Comparison of ENCODE assay signal across 8 cellular contexts in the genomic region with DNA sequence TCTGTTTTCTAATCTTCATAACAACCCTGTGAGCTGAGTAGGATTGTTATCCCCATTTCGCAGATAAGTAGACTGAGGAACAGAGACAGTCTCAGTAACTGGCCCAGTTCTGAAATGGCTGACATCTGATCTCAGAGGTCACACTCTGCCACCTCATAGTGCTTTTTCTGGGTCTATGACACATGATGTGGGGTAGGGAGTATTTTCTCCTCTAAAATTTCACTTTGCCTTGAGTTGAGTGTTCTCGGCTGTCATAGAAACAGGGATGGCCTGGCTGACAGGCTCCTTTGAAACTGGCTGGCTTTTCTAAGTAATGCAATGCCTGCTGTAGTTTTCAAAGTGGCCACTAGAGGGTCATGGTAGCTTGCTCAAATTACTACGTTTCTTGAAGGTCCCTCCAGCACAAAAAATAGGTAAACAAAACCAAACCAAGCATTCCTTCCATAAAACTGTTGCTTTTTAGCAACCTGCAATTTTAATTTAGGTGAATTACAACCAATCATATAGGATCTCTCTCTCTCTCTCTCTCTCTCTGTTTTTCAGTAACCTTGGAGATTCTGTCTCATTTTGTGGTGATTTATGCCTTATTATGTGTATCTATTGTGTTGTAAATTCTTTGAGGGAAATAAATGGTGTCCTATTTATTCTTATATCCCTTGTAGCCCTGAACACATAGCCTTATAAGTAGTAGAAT.
DNase-seq lines count a peak whose midpoint lies in the region; ATAC-seq and TF ChIP-seq lines count a peak whose summit lies in the region.

No MANE protein-coding gene starts in this region.

- TF ChIP-seq RAD21 in IMR-90 (IDR thresholded peaks at IDR 0.05; ENCODE audit: low read length), result peak; percentile 41

- H4K20me1 ChIP-seq in IMR-90 (ENCODE audit: insufficient read depth, low read length), result no peaks in the 10 kb centered on the region

- H4K91ac ChIP-seq in IMR-90 (ENCODE audit: insufficient read depth, low read depth, low read length) (no peak overlapping the region), trophoblast cell (ENCODE audit: low read depth, low read length) (no peak overlapping the region)

- peak; percentile 36 for DNase-seq in DMS153 treated with DMSO at 0.1 percent for 48 hours (lab: John Stamatoyannopoulos, UW; ENCODE audit: unreplicated experiment)
- DNase-seq in IMR-90, result peak; percentile 63
- DNase-seq in RKO (ENCODE audit: low spot score), result peak; percentile 82
- peak; percentile 5 for DNase-seq in activated effector memory CD4-positive, alpha-beta T cell treated with Interleukin-2 at 50 U/mL for 16 hours
- peak; percentile 66 to 89 for DNase-seq in trophoblast cell
- DNase-seq in aorta, result peak in 1 of 2 donors; percentile 51

- WGBS in IMR-90 (ENCODE audit: extremely low coverage in 2 of 2, insufficient read length in 1 of 2), 2 experiments, result no CpG with 5 or more reads among the region's 3 CpGs
- 0 to 28% methylated on average over 2 to 3 of the region's 3 CpGs for WGBS in gastroesophageal sphincter (ENCODE audit: low coverage in 1 of 2), 2 donors
- WGBS in trophoblast cell (ENCODE audit: extremely low coverage, insufficient coverage, insufficient read length), result no CpG with 5 or more reads among the region's 3 CpGs
- 33 to 34% methylated on average over 3 of the region's 3 CpGs for WGBS in aorta, 2 donors

- in situ Hi-C loops in IMR-90 (cut with MboI; ENCODE audit: low sequenced_read_pairs), result no loop called here

- no peak for TF ChIP-seq EP300 in gastroesophageal sphincter (IDR thresholded peaks at IDR 0.05)

- no peak overlapping the region for H2BK12ac ChIP-seq in trophoblast cell (ENCODE audit: low read length)

- H3K27me3 ChIP-seq in IMR-90 (ENCODE audit: control insufficient read depth, insufficient read depth, low read length), result peaks cover 4% of the 10 kb centered on the region; the same call in 1 of the 2 replicates
- H3K27me3 ChIP-seq in gastroesophageal sphincter, result no peaks in the 10 kb centered on the region
- H3K27me3 ChIP-seq in trophoblast cell (ENCODE audit: insufficient read depth, low read length), result no peaks in the 10 kb centered on the region
- H3K27me3 ChIP-seq in aorta (ENCODE audit: control insufficient read depth in 1 of 2, insufficient read depth in 2 of 2, low read length in 1 of 2), result no peaks in the 10 kb centered on the region

- H3K9me1 ChIP-seq in IMR-90 (ENCODE audit: insufficient read depth, low read length), result no peaks in the 10 kb centered on the region

- H3K18ac ChIP-seq in IMR-90 (ENCODE audit: low read depth, low read length) (no peak overlapping the region), trophoblast cell (ENCODE audit: low read length) (no peak overlapping the region)

- no peak overlapping the region for H3K14ac ChIP-seq in IMR-90 (replicated peaks; ENCODE audit: low read depth, low read length)
- no peak overlapping the region for H3K14ac ChIP-seq in trophoblast cell (ENCODE audit: low read length)

- H3K9ac ChIP-seq in IMR-90 (ENCODE audit: low read depth, low read length) (no peak overlapping the region), trophoblast cell (ENCODE audit: low read length) (no peak overlapping the region)

- intact Hi-C loops in IMR-90 (cut with micrococcal nuclease) (loop anchor here (1.0 kb wide), 2 partner anchors 23 to 240 kb away; no protein-coding TSS in a partner anchor), aorta (cut with DNase I) (no loop called here)

- peak; percentile 78 for TF ChIP-seq CTCF in IMR-90 (conservative IDR thresholded peaks at IDR 0.05; ENCODE audit: low read depth, low read length)
- peak; percentile 88 to 98 (median 90) for TF ChIP-seq CTCF in gastroesophageal sphincter (IDR thresholded peaks at IDR 0.05)

- H2BK120ac ChIP-seq in IMR-90 (ENCODE audit: low read depth, low read length) (no peak overlapping the region), trophoblast cell (ENCODE audit: insufficient read depth, low read length, poor library complexity) (no peak overlapping the region)

- H3K27ac ChIP-seq in IMR-90 (ENCODE audit: insufficient read depth, low read length) (no peak overlapping the region), gastroesophageal sphincter (no peak overlapping the region), trophoblast cell (ENCODE audit: low read depth, low read length) (no peak overlapping the region), aorta (ENCODE audit: low read depth in 1 of 2, low read length in 2 of 2) (no peak overlapping the region)

- ATAC-seq in GM21390 (IDR thresholded peaks at IDR 0.05; ENCODE audit: unreplicated experiment) (peak; percentile 87), IMR-90 (ENCODE audit: low read depth) (peak; percentile 87), gastroesophageal sphincter (peak; percentile 62), aorta (ENCODE audit: low FRiP score) (peak; percentile 84)

- no peak overlapping the region for H4K8ac ChIP-seq in IMR-90 (ENCODE audit: low read depth in 2 of 2, low read length in 2 of 2)
- no peak overlapping the region for H4K8ac ChIP-seq in trophoblast cell (ENCODE audit: low read depth, low read length)

- H3K23ac ChIP-seq in IMR-90 (ENCODE audit: low read depth, low read length), result no peak overlapping the region
- H3K23ac ChIP-seq in trophoblast cell (ENCODE audit: low read length), result no peak overlapping the region

- POLR2A ChIA-PET in IMR-90 (lab: Charles Lee; ENCODE audit: unreplicated experiment), result no interaction called here

- H2BK5ac ChIP-seq in IMR-90 (ENCODE audit: low read depth, low read length, poor library complexity, severe bottlenecking), result no peak overlapping the region
- H2BK5ac ChIP-seq in trophoblast cell (ENCODE audit: low read depth, low read length, poor library complexity), result no peak overlapping the region

- H2AK5ac ChIP-seq in IMR-90 (ENCODE audit: low read depth, low read length) (no peak overlapping the region), trophoblast cell (ENCODE audit: low read length) (no peak overlapping the region)

- H2AFZ ChIP-seq in IMR-90 (replicated peaks; ENCODE audit: low read length, poor library complexity) (no peak overlapping the region), trophoblast cell (ENCODE audit: insufficient read depth, low read length, poor library complexity) (no peak overlapping the region)

- no peak overlapping the region for H2BK20ac ChIP-seq in IMR-90 (ENCODE audit: low read depth, low read length)

- H2BK15ac ChIP-seq in IMR-90 (ENCODE audit: low read depth, low read length), result no peak overlapping the region

- no peak overlapping the region for H3K56ac ChIP-seq in IMR-90 (ENCODE audit: extremely low read depth, insufficient read depth, low read length)

- no peak overlapping the region for H2AK9ac ChIP-seq in IMR-90 (replicated peaks; ENCODE audit: low read depth, low read length, poor library complexity)

- H3K36me3 ChIP-seq in IMR-90 (ENCODE audit: control insufficient read depth, insufficient read depth, low read length) (no peaks in the 10 kb centered on the region), gastroesophageal sphincter (no peaks in the 10 kb centered on the region), trophoblast cell (ENCODE audit: control insufficient read depth in 1 of 2, insufficient read depth in 2 of 2, low read length in 2 of 2) (no peaks in the 10 kb centered on the region), aorta (ENCODE audit: control insufficient read depth in 1 of 2, insufficient read depth in 2 of 2, low read length in 1 of 2) (no peaks in the 10 kb centered on the region)

- dilution Hi-C loops in IMR-90 (cut with HindIII; ENCODE audit: low sequenced_read_pairs, unreplicated experiment), result no loop called here

- H3K4ac ChIP-seq in IMR-90 (ENCODE audit: low read depth, low read length), result no peak overlapping the region
- H3K4ac ChIP-seq in trophoblast cell (ENCODE audit: low read depth, low read length), result no peak overlapping the region

- H3K4me2 ChIP-seq in IMR-90 (ENCODE audit: low read depth, low read length) (no peak overlapping the region), trophoblast cell (ENCODE audit: low read length) (no peak overlapping the region)

- H3K9me3 ChIP-seq in IMR-90 (ENCODE audit: control insufficient read depth, insufficient read depth, low read length) (no peaks in the 10 kb centered on the region), gastroesophageal sphincter (no peaks in the 10 kb centered on the region), trophoblast cell (ENCODE audit: insufficient read depth, low read depth, low read length) (no peaks in the 10 kb centered on the region), aorta (ENCODE audit: control insufficient read depth, low read length) (no peaks in the 10 kb centered on the region)

- no peak for TF ChIP-seq POLR2A in IMR-90 (IDR thresholded peaks at IDR 0.05; ENCODE audit: low read depth, low read length)
- TF ChIP-seq POLR2A in gastroesophageal sphincter (IDR thresholded peaks at IDR 0.05), result no peak

- H4K5ac ChIP-seq in IMR-90 (ENCODE audit: low read depth, low read length), result no peak overlapping the region

- CTCF ChIA-PET in IMR-90 (lab: Yijun Ruan, JAX), result interaction anchor here (0.6 to 1.4 kb wide), 12 partner anchors 9 to 1188 kb away, joined by 3 to 7 read pairs (median 3); no protein-coding TSS in a partner anchor

- H3K79me1 ChIP-seq in IMR-90 (ENCODE audit: low read depth in 1 of 2, low read length in 2 of 2), result no peaks in the 10 kb centered on the region
- H3K79me1 ChIP-seq in trophoblast cell (ENCODE audit: low read length), result no peaks in the 10 kb centered on the region

- no TSS peak for BruUV-seq in IMR-90 (replicated peaks; lab: Mats Ljungman, UMichigan)

- H3K4me3 ChIP-seq in IMR-90 (ENCODE audit: insufficient read depth, low read depth, low read length) (no peak overlapping the region), gastroesophageal sphincter (no peak overlapping the region), trophoblast cell (ENCODE audit: low read depth, low read length) (no peak overlapping the region), aorta (ENCODE audit: low read length in 2 of 2) (no peak overlapping the region)

- no peaks in the 10 kb centered on the region for H3K79me2 ChIP-seq in trophoblast cell (ENCODE audit: control insufficient read depth, insufficient read depth, low read length, poor library complexity)

- H3K4me1 ChIP-seq in IMR-90 (ENCODE audit: control insufficient read depth, insufficient read depth, low read length), result no peaks in the 10 kb centered on the region
- peaks cover 0 to 7% (median 0%) of the 10 kb centered on the region in 3 donors for H3K4me1 ChIP-seq in gastroesophageal sphincter
- no peaks in the 10 kb centered on the region for H3K4me1 ChIP-seq in trophoblast cell (ENCODE audit: control insufficient read depth in 1 of 2, insufficient read depth in 2 of 2, low read length in 2 of 2)
- peaks cover 2 to 6% of the 10 kb centered on the region in 2 donors for H3K4me1 ChIP-seq in aorta (ENCODE audit: control insufficient read depth in 1 of 2, insufficient read depth in 2 of 2, low read length in 2 of 2)

- no peak overlapping the region for H4K12ac ChIP-seq in trophoblast cell (ENCODE audit: low read depth, low read length)
